11 cellular contexts compared by ENCODE assay signal in genomic region chr4:170750519-170750918, GRCh38.
DNase-seq lines count a peak whose midpoint lies in the region; ATAC-seq and TF ChIP-seq lines count a peak whose summit lies in the region.
"Had no signal": no experiment of that assay in that cellular context is flagged by ENCODE, and none has a peak within 500 bp of the region (broad histone marks: within the 10 kb centered on the region; RNA-seq: fewer than 3 reads in every experiment).

No MANE protein-coding gene starts in this region.

- POLR2A ChIA-PET in naive thymus-derived CD4-positive, alpha-beta T cell (lab: Charles Lee), result no interaction called here

- intact Hi-C loops in naive thymus-derived CD4-positive, alpha-beta T cell (cut with micrococcal nuclease), result no loop called here

- CTCF ChIA-PET in naive thymus-derived CD4-positive, alpha-beta T cell (lab: Charles Lee), result no interaction called here

- H3K36me3 Mint-ChIP-seq in naive thymus-derived CD4-positive, alpha-beta T cell, result no peaks in the 10 kb centered on the region
- H3K36me3 Mint-ChIP-seq: CD8-positive, alpha-beta memory T cell had no signal

- H3K27ac Mint-ChIP-seq in naive thymus-derived CD4-positive, alpha-beta T cell, result no peak overlapping the region
- H3K27ac Mint-ChIP-seq: CD8-positive, alpha-beta memory T cell had no signal

- H3K4me3 Mint-ChIP-seq in naive thymus-derived CD4-positive, alpha-beta T cell, result no peak overlapping the region
- H3K4me3 Mint-ChIP-seq: CD8-positive, alpha-beta memory T cell had no signal

- DNase-seq in BE2C (no peak), GM12865 (ENCODE audit: low read depth) (peak; percentile 22), NCI-H69 (lab: John Stamatoyannopoulos, UW) (peak; percentile 9), left kidney (ENCODE audit: low read depth, low spot score) (peak; percentile 14), NCI-H1092 treated with DMSO at 0.1 percent for 48 hours (lab: John Stamatoyannopoulos, UW) (no peak), anterior cingulate cortex (lab: John Stamatoyannopoulos, UW) (no peak)
- DNase-seq in naive thymus-derived CD4-positive, alpha-beta T cell, result no peak
- DNase-seq: CD8-positive, alpha-beta memory T cell; HCEC 1CT had no signal

- TF ChIP-seq CTCF in BE2C (IDR thresholded peaks at IDR 0.05; ENCODE audit: low read depth, low read length) (peak; percentile 16; the same call in 1 of the 2 replicates), GM12865 (IDR thresholded peaks at IDR 0.05; ENCODE audit: insufficient read depth, low read depth, low read length, missing control alignments) (no peak)

- H3K9me3 Mint-ChIP-seq in naive thymus-derived CD4-positive, alpha-beta T cell, result peaks cover 2 to 19% (median 4%) of the 10 kb centered on the region in 11 donors

- no peaks in the 10 kb centered on the region for H3K36me3 ChIP-seq in BE2C
- no peaks in the 10 kb centered on the region for H3K36me3 ChIP-seq in naive thymus-derived CD4-positive, alpha-beta T cell (ENCODE audit: control insufficient read depth in 2 of 3, insufficient read depth in 3 of 3, low read length in 3 of 3)

- no peaks in the 10 kb centered on the region for H3K27me3 ChIP-seq in BE2C
- no peaks in the 10 kb centered on the region for H3K27me3 ChIP-seq in naive thymus-derived CD4-positive, alpha-beta T cell (ENCODE audit: control insufficient read depth in 2 of 2, insufficient read depth in 2 of 2, low read length in 2 of 2)

- H3K4me1 ChIP-seq in BE2C, result no peaks in the 10 kb centered on the region
- H3K4me1 ChIP-seq in naive thymus-derived CD4-positive, alpha-beta T cell (ENCODE audit: control insufficient read depth in 2 of 2, insufficient read depth in 2 of 2, low read length in 2 of 2), result no peaks in the 10 kb centered on the region
- H3K4me1 ChIP-seq: Caco-2 had no signal

- no peaks in the 10 kb centered on the region for H3K9me3 ChIP-seq in BE2C
- H3K9me3 ChIP-seq in naive thymus-derived CD4-positive, alpha-beta T cell (ENCODE audit: control insufficient read depth in 2 of 3, low read length in 3 of 3), result no peaks in the 10 kb centered on the region
- H3K9me3 ChIP-seq: Caco-2 had no signal

- no peaks in the 10 kb centered on the region for H3K4me1 Mint-ChIP-seq in naive thymus-derived CD4-positive, alpha-beta T cell
- H3K4me1 Mint-ChIP-seq: CD8-positive, alpha-beta memory T cell had no signal

- H3K4me3 ChIP-seq in BE2C (ENCODE audit: low read depth, low read length) (no peak overlapping the region), GM12865 (ENCODE audit: low read depth, low read length) (no peak overlapping the region)
- H3K4me3 ChIP-seq in naive thymus-derived CD4-positive, alpha-beta T cell (ENCODE audit: low read length), result no peak overlapping the region

- H3K27me3 Mint-ChIP-seq in naive thymus-derived CD4-positive, alpha-beta T cell, result no peaks in the 10 kb centered on the region
- H3K27me3 Mint-ChIP-seq: CD8-positive, alpha-beta memory T cell had no signal

- ATAC-seq in naive thymus-derived CD4-positive, alpha-beta T cell, result no peak

- no peak overlapping the region for H3K27ac ChIP-seq in naive thymus-derived CD4-positive, alpha-beta T cell (ENCODE audit: low read depth, low read length)
- H3K27ac ChIP-seq: HL-60 had no signal

Comparison
In these comparisons a context has a peak if more than half of its experiments do, and no peak if none do; other contexts are left out.
1. DNase-seq: peak in GM12865 (single experiment), NCI-H69 (single experiment) and left kidney (single experiment); none in BE2C (single experiment), NCI-H1092 treated with DMSO at 0.1 percent for 48 hours (single experiment), naive thymus-derived CD4-positive, alpha-beta T cell (0 of 9) and anterior cingulate cortex (0 of 58).